Comparison of ENCODE assay signal across 8 cellular contexts in the genomic region with DNA sequence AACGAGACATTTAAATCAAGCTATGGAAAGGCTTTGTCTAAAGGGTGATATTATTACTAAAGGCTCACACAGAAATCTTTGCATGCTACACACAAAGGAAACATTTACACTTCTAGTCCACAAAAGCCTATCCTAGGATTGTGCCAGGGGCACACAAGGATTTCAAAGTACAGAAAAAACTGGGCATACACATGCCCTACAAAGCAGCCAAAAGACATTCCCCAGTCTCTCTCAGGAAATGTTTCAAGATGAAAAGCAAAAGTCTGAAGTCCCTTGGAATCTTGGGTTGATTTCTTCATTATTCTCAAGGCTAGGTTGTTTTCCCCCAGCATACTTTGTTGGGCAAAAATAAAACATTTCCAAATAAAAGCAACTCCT. TPM values are rescaled to one million over a fixed set of nuclear protein-coding genes. Genes with fewer than 3 reads are reported as not detected.
DNase-seq lines count a peak whose midpoint lies in the region; ATAC-seq and TF ChIP-seq lines count a peak whose summit lies in the region.

No MANE protein-coding gene starts in this region.

- H3K4me2 ChIP-seq in mesenchymal stem cell (ENCODE audit: low read length, poor library complexity, severe bottlenecking) = peak overlapping the region; percentile 78

- no peak overlapping the region for H2BK15ac ChIP-seq in mesenchymal stem cell (ENCODE audit: low read depth, poor library complexity, severe bottlenecking)

- no peak overlapping the region for H3K23ac ChIP-seq in mesenchymal stem cell (ENCODE audit: low read length in 2 of 2)

- H3K14ac ChIP-seq in mesenchymal stem cell (ENCODE audit: low read length in 2 of 2) = no peak overlapping the region

- no peaks in the 10 kb centered on the region for H3K9me3 Mint-ChIP-seq in brain

- H3K4me3 Mint-ChIP-seq in brain = peak overlapping the region; percentile 94 to 98 (median 95)

- H3K4me1 Mint-ChIP-seq in brain = peaks cover 45% of the 10 kb centered on the region

- TF ChIP-seq CTCF in cardiac muscle cell (IDR thresholded peaks at IDR 0.05; ENCODE audit: low read depth, low read length) (no peak), brain (conservative IDR thresholded peaks at IDR 0.05) (no peak)

- no CpG with 5 or more reads among the region's 1 CpG for WGBS in mesenchymal stem cell
- 13% methylated on average over 1 of the region's 1 CpG for WGBS in urinary bladder

- peaks cover 5% of the 10 kb centered on the region for H3K36me3 Mint-ChIP-seq in brain

- intact Hi-C loops in Right ventricle myocardium superior (cut with DNase I) = no loop called here

- DNase-seq in cardiac muscle cell (ENCODE audit: low read depth in 1 of 2, low spot score in 1 of 2) = no peak
- no peak for DNase-seq in Right ventricle myocardium superior
- DNase-seq in mesenchymal stem cell = no peak
- no peak for DNase-seq in stimulated activated naive CD4-positive, alpha-beta T cell treated with Interleukin-2 at 50 U/mL for 16 hours (lab: John Stamatoyannopoulos, UW)

- H3K4me1 ChIP-seq in cardiac muscle cell (ENCODE audit: low read depth) (peaks cover 5% of the 10 kb centered on the region), mesenchymal stem cell (ENCODE audit: control insufficient read depth, insufficient read depth, low read depth, low read length) (peaks cover 6% of the 10 kb centered on the region), urinary bladder (ENCODE audit: insufficient read depth) (peaks cover 2% of the 10 kb centered on the region)

- H3K4me3 ChIP-seq in cardiac muscle cell (peak overlapping the region; percentile 96), mesenchymal stem cell (ENCODE audit: insufficient read depth in 1 of 2, low read depth in 1 of 2, low read length in 2 of 2) (peak overlapping the region; percentile 79 to 94), urinary bladder (ENCODE audit: low read depth, low read length) (peak overlapping the region; percentile 94)

- peak overlapping the region; percentile 99 for H3K9ac ChIP-seq in mesenchymal stem cell (ENCODE audit: low read length)

- H2BK120ac ChIP-seq in mesenchymal stem cell (ENCODE audit: low read depth, low read length) = no peak overlapping the region

- H4K8ac ChIP-seq in mesenchymal stem cell (ENCODE audit: low read length) = no peak overlapping the region

- H3K79me1 ChIP-seq in mesenchymal stem cell (replicated peaks; ENCODE audit: low read length, poor library complexity, severe bottlenecking) = no peaks in the 10 kb centered on the region

- H3K27me3 ChIP-seq in cardiac muscle cell (no peaks in the 10 kb centered on the region), mesenchymal stem cell (ENCODE audit: control insufficient read depth in 1 of 2, insufficient read depth in 1 of 2, low read length in 2 of 2) (no peaks in the 10 kb centered on the region)

- no peak overlapping the region for H2AK5ac ChIP-seq in mesenchymal stem cell (ENCODE audit: low read length, severe bottlenecking)

- peak overlapping the region; percentile 97 to 100 (median 99) for H3K27ac Mint-ChIP-seq in brain

- H3K18ac ChIP-seq in mesenchymal stem cell (ENCODE audit: low read depth in 1 of 2, low read length in 2 of 2) = peak overlapping the region in 1 of 2 experiments; percentile 8

- peak overlapping the region; percentile 95 for H3K27ac ChIP-seq in cardiac muscle cell
- peak overlapping the region; percentile 51 for H3K27ac ChIP-seq in mesenchymal stem cell (ENCODE audit: low read length, poor library complexity, severe bottlenecking)
- peak overlapping the region; percentile 28 for H3K27ac ChIP-seq in urinary bladder (ENCODE audit: low read depth)

- H3K36me3 ChIP-seq in cardiac muscle cell = no peaks in the 10 kb centered on the region
- no peaks in the 10 kb centered on the region for H3K36me3 ChIP-seq in mesenchymal stem cell (ENCODE audit: control insufficient read depth in 1 of 2, insufficient read depth in 2 of 2, low read depth in 1 of 2, low read length in 2 of 2)
- H3K36me3 ChIP-seq in urinary bladder (ENCODE audit: insufficient read depth) = no peaks in the 10 kb centered on the region

- peaks cover 12% of the 10 kb centered on the region for H3K27me3 Mint-ChIP-seq in brain

- no peak overlapping the region for H4K91ac ChIP-seq in mesenchymal stem cell (ENCODE audit: low read length)

- ATAC-seq in Right ventricle myocardium superior (ENCODE audit: poor library complexity) = no peak
- ATAC-seq in HG03469 (IDR thresholded peaks at IDR 0.05; ENCODE audit: unreplicated experiment) = no peak
- ATAC-seq in HG02981 (IDR thresholded peaks at IDR 0.05; ENCODE audit: unreplicated experiment) = no peak

- H2AFZ ChIP-seq in mesenchymal stem cell (ENCODE audit: low read depth, low read length) = no peak overlapping the region

- peak overlapping the region in 1 of 2 experiments; percentile 26 for H3K4ac ChIP-seq in mesenchymal stem cell (ENCODE audit: low read depth in 1 of 2, low read length in 2 of 2)

- H2BK12ac ChIP-seq in mesenchymal stem cell (ENCODE audit: low read length in 2 of 2) = no peak overlapping the region

- H3K9me3 ChIP-seq in cardiac muscle cell (ENCODE audit: low read depth) (no peaks in the 10 kb centered on the region), mesenchymal stem cell (ENCODE audit: control insufficient read depth, low read length) (no peaks in the 10 kb centered on the region)

- H2BK5ac ChIP-seq in mesenchymal stem cell (ENCODE audit: low read depth, low read length, poor library complexity, severe bottlenecking) = no peak overlapping the region

RNA-seq across cellular contexts. Expression of a gene that starts 1.7 kb away (rescaled TPM):
- total RNA-seq in cardiac muscle cell (48.3 and 82.6 TPM in 2 replicates), Right ventricle myocardium superior (38.9 TPM), urinary bladder (33.5 TPM)
- polyA plus RNA-seq in cardiac muscle cell (66.7 and 89.3 TPM in 2 replicates), brain (ENCODE audit: insufficient read depth, low read depth, low replicate concordance) (71.7 TPM), urinary bladder (42.2 TPM)
- 42.4 TPM for polyA plus RNA-seq in mesenchymal stem cell (2013, experiment 1 of 2)
- polyA plus RNA-seq in mesenchymal stem cell (2013, experiment 2 of 2) = 43.1 TPM

Comparison
In these comparisons a context has a peak if more than half of its experiments do, and no peak if none do; other contexts are left out.
1. H3K27ac ChIP-seq: peak in every context shown above with its lines; median percentile 95 in cardiac muscle cell; 51 in mesenchymal stem cell; 28 in urinary bladder.